In genomic region chr3:169891886-169892285, GRCh38 we compare ENCODE assay signal across 29 cellular contexts. TPM values are rescaled to one million over a fixed set of nuclear protein-coding genes. Genes with fewer than 3 reads are reported as not detected.
"Had no signal": no experiment of that assay in that cellular context is flagged by ENCODE, and none has a peak within 500 bp of the region (broad histone marks: within the 10 kb centered on the region; RNA-seq: fewer than 3 reads in every experiment).

No MANE protein-coding gene starts in this region.

- H3K4me3 ChIP-seq: adrenal gland, PC-9 had no signal

- H3K36me3 ChIP-seq: adrenal gland, brain microvascular endothelial cell had no signal

- H3K27me3 ChIP-seq: adrenal gland, brain microvascular endothelial cell had no signal

- H3K4me1 Mint-ChIP-seq: activated CD4-positive, alpha-beta T cell treated with anti-CD3 and anti-CD28 coated beads, Interleukin-2, amount 10 ng/mL, durations not matched to agents 24 days and 14 days had no signal

- H3K36me3 Mint-ChIP-seq: activated naive CD4-positive, alpha-beta T cell treated with anti-CD3 and anti-CD28 coated beads, Interleukin-2, amount 50 U/mL, for 72 hours had no signal

- H3K4me3 Mint-ChIP-seq: activated CD4-positive, alpha-beta T cell treated with anti-CD3 and anti-CD28 coated beads, Interleukin-2, amount 10 ng/mL, durations not matched to agents 24 days and 14 days; activated CD8-positive, alpha-beta T cell treated with anti-CD3 and anti-CD28 coated beads for 36 hours; activated naive CD4-positive, alpha-beta T cell treated with anti-CD3 and anti-CD28 coated beads for 36 hours; activated T-cell treated with anti-CD3 and anti-CD28 coated beads, Interleukin-2, amount 50 U/mL, for 4 hours; activated T-helper 1 cell treated with anti-CD3 and anti-CD28 coated beads, Interleukin-12 subunit alpha, Interleukin-12 subunit beta, Interleukin-2, Interleukin-4 antibody, amounts not matched to agents 30 ng/mL and 10 ng/mL and 1 ng/mL, durations not matched to agents 14 hours and 24 hours and 36 hours had no signal

- ATAC-seq: activated CD8-positive, alpha-beta T cell treated with anti-CD3 and anti-CD28 coated beads for 36 hours; activated naive CD4-positive, alpha-beta T cell treated with anti-CD3 and anti-CD28 coated beads, Interleukin-2, amount 50 U/mL, for 72 hours; activated T-cell treated with anti-CD3 and anti-CD28 coated beads, Interleukin-2, amount 50 U/mL, for 4 hours had no signal

- H3K4me1 ChIP-seq: adrenal gland had no signal

- H3K27ac Mint-ChIP-seq: activated CD4-positive, alpha-beta T cell treated with anti-CD3 and anti-CD28 coated beads, Interleukin-2, amount 10 ng/mL, durations not matched to agents 24 days and 14 days; activated CD8-positive, alpha-beta T cell treated with anti-CD3 and anti-CD28 coated beads for 36 hours; activated naive CD4-positive, alpha-beta T cell treated with anti-CD3 and anti-CD28 coated beads for 36 hours; activated naive CD4-positive, alpha-beta T cell treated with anti-CD3 and anti-CD28 coated beads, Interleukin-2, amount 50 U/mL, for 72 hours; activated T-helper 1 cell treated with anti-CD3 and anti-CD28 coated beads, Interleukin-12 subunit alpha, Interleukin-12 subunit beta, Interleukin-2, Interleukin-4 antibody, amounts not matched to agents 30 ng/mL and 10 ng/mL and 1 ng/mL, durations not matched to agents 14 hours and 24 hours and 36 hours had no signal

- H3K27ac ChIP-seq: adrenal gland, brain microvascular endothelial cell, PC-9 had no signal

- H3K9me3 Mint-ChIP-seq: activated CD4-positive, alpha-beta T cell treated with anti-CD3 and anti-CD28 coated beads, Interleukin-2, amount 10 ng/mL, durations not matched to agents 24 days and 14 days; activated CD8-positive, alpha-beta T cell treated with anti-CD3 and anti-CD28 coated beads for 36 hours; activated naive CD4-positive, alpha-beta T cell treated with anti-CD3 and anti-CD28 coated beads for 36 hours; activated naive CD4-positive, alpha-beta T cell treated with anti-CD3 and anti-CD28 coated beads, Interleukin-2, amount 50 U/mL, for 72 hours; activated T-cell treated with anti-CD3 and anti-CD28 coated beads, Interleukin-2, amount 50 U/mL, for 4 hours; activated T-helper 1 cell treated with anti-CD3 and anti-CD28 coated beads, Interleukin-12 subunit alpha, Interleukin-12 subunit beta, Interleukin-2, Interleukin-4 antibody, amounts not matched to agents 30 ng/mL and 10 ng/mL and 1 ng/mL, durations not matched to agents 14 hours and 24 hours and 36 hours had no signal

- H3K9me3 ChIP-seq: adrenal gland had no signal

- DNase-seq: activated CD4-positive, alpha-beta T cell treated with anti-CD3 and anti-CD28 coated beads, Interleukin-2, amount 10 ng/mL, durations not matched to agents 24 days and 14 days; activated CD4-positive, alpha-beta T cell treated with anti-CD3 and anti-CD28 coated beads, Interleukin-2, amount 50 U/mL, for 4 hours; activated CD8-positive, alpha-beta memory T cell treated with anti-CD3 and anti-CD28 coated beads, Interleukin-2, amount 50 U/mL, for 4 hours; activated CD8-positive, alpha-beta T cell treated with anti-CD3 and anti-CD28 coated beads for 36 hours; activated gamma-delta T cell treated with Interleukin-2 at 50 U/mL for 16 hours; activated naive CD4-positive, alpha-beta T cell treated with anti-CD3 and anti-CD28 coated beads for 36 hours; activated T-cell treated with anti-CD3 and anti-CD28 coated beads for 4 hours; activated T-cell treated with anti-CD3 and anti-CD28 coated beads, Interleukin-2, amount 50 U/mL, for 4 hours; adrenal gland; brain microvascular endothelial cell; central memory CD4-positive, alpha-beta T cell; KG1; NCI-H1092 treated with DMSO at 0.1 percent for 48 hours; NCI-H1417; NCI-H1694 treated with DMSO at 0.1 percent for 48 hours; NCI-H2029; NCI-H2171; NCI-H510A; NCI-H774; PC-9; Right ventricle myocardium superior; T1000 had no signal

RNA-seq across cellular contexts. Expression of gene SAMD7, which starts 19.5 kb away (rescaled TPM):
- total RNA-seq: activated CD4-positive, alpha-beta T cell treated with anti-CD3 and anti-CD28 coated beads, Interleukin-2, amount 10 ng/mL, durations not matched to agents 24 days and 14 days; activated CD8-positive, alpha-beta T cell treated with anti-CD3 and anti-CD28 coated beads for 36 hours; activated naive CD4-positive, alpha-beta T cell treated with anti-CD3 and anti-CD28 coated beads for 36 hours; activated naive CD4-positive, alpha-beta T cell treated with anti-CD3 and anti-CD28 coated beads, Interleukin-2, amount 50 U/mL, for 72 hours; activated T-cell treated with anti-CD3 and anti-CD28 coated beads, Interleukin-2, amount 50 U/mL, for 4 hours; activated T-helper 1 cell treated with anti-CD3 and anti-CD28 coated beads, Interleukin-12 subunit alpha, Interleukin-12 subunit beta, Interleukin-2, Interleukin-4 antibody, amounts not matched to agents 30 ng/mL and 10 ng/mL and 1 ng/mL, durations not matched to agents 14 hours and 24 hours and 36 hours; adrenal gland; cerebellum; LHCN-M2; PC-9; Right ventricle myocardium superior; T-helper 1 cell treated with Interleukin-12 subunit alpha and Interleukin-12 subunit beta and Interleukin-4 antibody, amounts not matched to agents 30 ng/mL and 1 ng/mL, for 36 hours; T-helper 2 cell treated with Interferon-gamma antibody and Interleukin-4, amounts not matched to agents 100 ng/mL and 5 ng/mL, for 36 hours had no signal

RNA-seq across cellular contexts. Expression of gene LRRC31, which starts 22.2 kb away (rescaled TPM):
- total RNA-seq: activated CD4-positive, alpha-beta T cell treated with anti-CD3 and anti-CD28 coated beads, Interleukin-2, amount 10 ng/mL, durations not matched to agents 24 days and 14 days; activated CD8-positive, alpha-beta T cell treated with anti-CD3 and anti-CD28 coated beads for 36 hours; activated naive CD4-positive, alpha-beta T cell treated with anti-CD3 and anti-CD28 coated beads for 36 hours; activated naive CD4-positive, alpha-beta T cell treated with anti-CD3 and anti-CD28 coated beads, Interleukin-2, amount 50 U/mL, for 72 hours; activated T-cell treated with anti-CD3 and anti-CD28 coated beads, Interleukin-2, amount 50 U/mL, for 4 hours; activated T-helper 1 cell treated with anti-CD3 and anti-CD28 coated beads, Interleukin-12 subunit alpha, Interleukin-12 subunit beta, Interleukin-2, Interleukin-4 antibody, amounts not matched to agents 30 ng/mL and 10 ng/mL and 1 ng/mL, durations not matched to agents 14 hours and 24 hours and 36 hours; adrenal gland; cerebellum; LHCN-M2; OCI-LY7; PC-9; Right ventricle myocardium superior; T-helper 1 cell treated with Interleukin-12 subunit alpha and Interleukin-12 subunit beta and Interleukin-4 antibody, amounts not matched to agents 30 ng/mL and 1 ng/mL, for 36 hours; T-helper 2 cell treated with Interferon-gamma antibody and Interleukin-4, amounts not matched to agents 100 ng/mL and 5 ng/mL, for 36 hours had no signal
